ENCODE assay signal across 1 cellular context in the genomic region with DNA sequence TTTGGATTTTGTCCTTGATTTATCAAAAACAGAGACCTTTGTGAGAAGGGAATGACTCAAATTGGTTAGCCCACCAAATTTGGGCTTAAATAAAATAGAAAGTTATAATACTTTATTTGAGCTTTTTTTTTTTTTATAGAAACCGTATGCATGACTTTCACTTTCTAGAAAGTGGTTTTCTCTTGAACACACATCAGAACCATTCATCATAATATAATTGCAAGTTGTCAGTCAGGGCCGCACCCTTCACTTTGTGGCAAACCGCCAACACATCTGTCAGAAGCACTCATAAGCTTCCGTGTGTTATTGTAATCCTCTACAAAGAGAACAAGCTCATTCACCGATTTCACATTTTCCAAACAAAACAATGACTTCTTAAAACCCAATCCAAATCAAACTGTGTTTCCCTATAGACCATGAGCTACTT.
TF ChIP-seq lines count a peak whose summit lies in the region.

No MANE protein-coding gene starts in this region.

TF ChIP-seq in Ishikawa, 13 proteins besides CTCF, POLR2A, EP300 and RAD21 (continued from another document):
- TF ChIP-seq, protein P1, sequence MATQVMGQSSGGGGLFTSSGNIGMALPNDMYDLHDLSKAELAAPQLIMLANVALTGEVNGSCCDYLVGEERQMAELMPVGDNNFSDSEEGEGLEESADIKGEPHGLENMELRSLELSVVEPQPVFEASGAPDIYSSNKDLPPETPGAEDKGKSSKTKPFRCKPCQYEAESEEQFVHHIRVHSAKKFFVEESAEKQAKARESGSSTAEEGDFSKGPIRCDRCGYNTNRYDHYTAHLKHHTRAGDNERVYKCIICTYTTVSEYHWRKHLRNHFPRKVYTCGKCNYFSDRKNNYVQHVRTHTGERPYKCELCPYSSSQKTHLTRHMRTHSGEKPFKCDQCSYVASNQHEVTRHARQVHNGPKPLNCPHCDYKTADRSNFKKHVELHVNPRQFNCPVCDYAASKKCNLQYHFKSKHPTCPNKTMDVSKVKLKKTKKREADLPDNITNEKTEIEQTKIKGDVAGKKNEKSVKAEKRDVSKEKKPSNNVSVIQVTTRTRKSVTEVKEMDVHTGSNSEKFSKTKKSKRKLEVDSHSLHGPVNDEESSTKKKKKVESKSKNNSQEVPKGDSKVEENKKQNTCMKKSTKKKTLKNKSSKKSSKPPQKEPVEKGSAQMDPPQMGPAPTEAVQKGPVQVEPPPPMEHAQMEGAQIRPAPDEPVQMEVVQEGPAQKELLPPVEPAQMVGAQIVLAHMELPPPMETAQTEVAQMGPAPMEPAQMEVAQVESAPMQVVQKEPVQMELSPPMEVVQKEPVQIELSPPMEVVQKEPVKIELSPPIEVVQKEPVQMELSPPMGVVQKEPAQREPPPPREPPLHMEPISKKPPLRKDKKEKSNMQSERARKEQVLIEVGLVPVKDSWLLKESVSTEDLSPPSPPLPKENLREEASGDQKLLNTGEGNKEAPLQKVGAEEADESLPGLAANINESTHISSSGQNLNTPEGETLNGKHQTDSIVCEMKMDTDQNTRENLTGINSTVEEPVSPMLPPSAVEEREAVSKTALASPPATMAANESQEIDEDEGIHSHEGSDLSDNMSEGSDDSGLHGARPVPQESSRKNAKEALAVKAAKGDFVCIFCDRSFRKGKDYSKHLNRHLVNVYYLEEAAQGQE (IDR thresholded peaks at IDR 0.05; ENCODE audit: low read depth): no peak
